8 cellular contexts compared by ENCODE assay signal in genomic region chr22:38924197-38924952, GRCh38. TPM values are rescaled to one million over a fixed set of nuclear protein-coding genes. Genes with fewer than 3 reads are reported as not detected.
DNase-seq lines count a peak whose midpoint lies in the region; ATAC-seq, FAIRE-seq and TF ChIP-seq lines count a peak whose summit lies in the region.

No MANE protein-coding gene starts in this region.

- peak; percentile 94 for FAIRE-seq in pancreas (lab: Jason Lieb, UNC)

- no peaks in the 10 kb centered on the region for H3K79me2 ChIP-seq in Karpas-422 (ENCODE audit: low read length)

- H3K27ac ChIP-seq in pancreas (peak overlapping the region; percentile 78 to 93 (median 80)), Karpas-422 (ENCODE audit: low read length) (no peak overlapping the region)

- H2AFZ ChIP-seq in Karpas-422 (ENCODE audit: low read length) = no peak overlapping the region

- H4K20me1 ChIP-seq in Karpas-422 (ENCODE audit: insufficient read depth, low read depth, low read length) = no peaks in the 10 kb centered on the region

- H3K9ac ChIP-seq in Karpas-422 (ENCODE audit: low read length) = no peak overlapping the region

- H3K9me3 ChIP-seq in pancreas (no peaks in the 10 kb centered on the region), Karpas-422 (ENCODE audit: low read length) (no peaks in the 10 kb centered on the region)

- 3 to 4% methylated on average over 10 of the region's 10 CpGs for WGBS in pancreas, 2 donors

- TF ChIP-seq CTCF in pancreas (IDR thresholded peaks at IDR 0.05) = no peak

- no peaks in the 10 kb centered on the region for H3K9me2 ChIP-seq in Karpas-422 (replicated peaks; ENCODE audit: insufficient read depth, low read length)

- no peaks in the 10 kb centered on the region for H3K36me3 ChIP-seq in pancreas
- H3K36me3 ChIP-seq in Karpas-422 (ENCODE audit: insufficient read depth, low read length) = no peaks in the 10 kb centered on the region

- no peaks in the 10 kb centered on the region for H3K27me3 ChIP-seq in pancreas
- no peaks in the 10 kb centered on the region for H3K27me3 ChIP-seq in Karpas-422 (ENCODE audit: low read length)

- H3K4me1 ChIP-seq in pancreas (peaks cover 27 to 34% (median 30%) of the 10 kb centered on the region in 3 donors), Karpas-422 (ENCODE audit: low read length) (no peaks in the 10 kb centered on the region)

- peak; percentile 66 to 83 (median 78) for ATAC-seq in pancreas

- H3K4me3 ChIP-seq in pancreas = peak overlapping the region in 2 of 4 donors; percentile 0 to 5
- H3K4me3 ChIP-seq in Karpas-422 (ENCODE audit: low read length) = no peak overlapping the region

- intact Hi-C loops in pancreas (cut with DNase I) = loop anchor here in 1 of 3 donors (10.0 kb wide), 1 partner anchor 50 kb away; the partner anchor contains the start of gene CBX6

- H3K4me2 ChIP-seq in Karpas-422 (ENCODE audit: low read depth, low read length, poor library complexity, severe bottlenecking) = no peak overlapping the region

- DNase-seq in HuH-7.5 (ENCODE audit: low spot score) = peak; percentile 54
- peak; percentile 91 for DNase-seq in SHP77 treated with DMSO at 0.1 percent for 48 hours (lab: John Stamatoyannopoulos, UW)
- peak; percentile 97 for DNase-seq in fibroblast of peridontal ligament (ENCODE audit: extremely low read depth)
- peak; percentile 82 to 93 (median 92) for DNase-seq in pancreas
- no peak for DNase-seq in Karpas-422
- DNase-seq in DMS114 treated with DMSO at 0.1 percent for 48 hours (lab: John Stamatoyannopoulos, UW; ENCODE audit: unreplicated experiment) = no peak
- DNase-seq in NCI-H526 treated with DMSO at 0.1 percent for 48 hours (lab: John Stamatoyannopoulos, UW) = no peak
- no peak for DNase-seq in 8988T

RNA-seq across cellular contexts. Expression of gene APOBEC3A, which starts 33.0 kb away (rescaled TPM):
- 1 to 10 TPM in 1 of 6 donors, under 1 TPM in 4, not detected in 1; 0.24 to 1.1 (median 0.64) TPM for total RNA-seq in pancreas
- under 1 TPM in 1 of 2 donors, not detected in 1; 0.07 TPM for polyA plus RNA-seq in pancreas
- not detected in 2 replicates for total RNA-seq in Karpas-422 (2014; rRNA removed; shearing (Covaris generic); ENCODE audit: low replicate concordance)

RNA-seq across cellular contexts. Expression of gene CBX6, which starts 52.4 kb away (rescaled TPM):
- total RNA-seq in pancreas = 10 to 100 TPM; 22.5 to 44.6 (median 29.2) TPM
- 10 to 100 TPM; 23.1 to 29.0 TPM for polyA plus RNA-seq in pancreas
- total RNA-seq in Karpas-422 (2014; rRNA removed; shearing (Covaris generic); ENCODE audit: low replicate concordance) = 30.5 and 46.4 TPM in 2 replicates

RNA-seq across cellular contexts. Expression of gene APOBEC3B, which starts 57.8 kb away (rescaled TPM):
- 10 to 100 TPM in 1 of 6 donors, 1 to 10 TPM in 4, under 1 TPM in 1; 0.60 to 10.2 (median 2.7) TPM for total RNA-seq in pancreas
- 1 to 10 TPM; 2.4 to 4.7 TPM for polyA plus RNA-seq in pancreas
- not detected in 2 replicates for total RNA-seq in Karpas-422 (2014; rRNA removed; shearing (Covaris generic); ENCODE audit: low replicate concordance)

Comparison
In these comparisons a context has a peak if more than half of its experiments do, and no peak if none do; other contexts are left out.
1. DNase-seq: peak in HuH-7.5 (single experiment), SHP77 treated with DMSO at 0.1 percent for 48 hours (single experiment), fibroblast of peridontal ligament (single experiment) and pancreas (6 of 6); none in Karpas-422 (single experiment), DMS114 treated with DMSO at 0.1 percent for 48 hours (single experiment), NCI-H526 treated with DMSO at 0.1 percent for 48 hours (single experiment) and 8988T (single experiment).